In the genomic region with DNA sequence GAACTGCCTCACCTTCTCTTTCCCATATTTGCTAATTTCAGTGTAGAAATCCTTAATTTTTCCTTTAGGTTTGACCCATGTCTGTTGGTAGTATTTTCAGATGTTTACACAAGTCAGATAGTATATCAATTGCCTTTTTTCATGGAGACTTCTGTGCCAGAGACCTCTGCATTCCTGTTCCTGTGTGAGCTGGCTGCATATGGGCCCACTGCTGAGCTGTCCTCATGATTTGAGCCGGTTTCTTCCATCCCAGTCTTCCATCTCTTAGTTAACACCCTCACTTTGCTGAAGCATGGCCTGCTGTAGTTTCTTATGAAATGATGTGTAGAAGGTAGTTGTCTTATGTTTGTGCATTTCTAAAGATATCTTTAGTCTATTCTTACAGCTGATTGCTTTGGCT, we compare ENCODE assay signal across 2 cellular contexts.
TF ChIP-seq lines count a peak whose summit lies in the region.

No MANE protein-coding gene starts in this region.

TF ChIP-seq in GM23338, 12 proteins besides CTCF, POLR2A, EP300 and RAD21 (continued from another document):
- TF ChIP-seq, protein P1, sequence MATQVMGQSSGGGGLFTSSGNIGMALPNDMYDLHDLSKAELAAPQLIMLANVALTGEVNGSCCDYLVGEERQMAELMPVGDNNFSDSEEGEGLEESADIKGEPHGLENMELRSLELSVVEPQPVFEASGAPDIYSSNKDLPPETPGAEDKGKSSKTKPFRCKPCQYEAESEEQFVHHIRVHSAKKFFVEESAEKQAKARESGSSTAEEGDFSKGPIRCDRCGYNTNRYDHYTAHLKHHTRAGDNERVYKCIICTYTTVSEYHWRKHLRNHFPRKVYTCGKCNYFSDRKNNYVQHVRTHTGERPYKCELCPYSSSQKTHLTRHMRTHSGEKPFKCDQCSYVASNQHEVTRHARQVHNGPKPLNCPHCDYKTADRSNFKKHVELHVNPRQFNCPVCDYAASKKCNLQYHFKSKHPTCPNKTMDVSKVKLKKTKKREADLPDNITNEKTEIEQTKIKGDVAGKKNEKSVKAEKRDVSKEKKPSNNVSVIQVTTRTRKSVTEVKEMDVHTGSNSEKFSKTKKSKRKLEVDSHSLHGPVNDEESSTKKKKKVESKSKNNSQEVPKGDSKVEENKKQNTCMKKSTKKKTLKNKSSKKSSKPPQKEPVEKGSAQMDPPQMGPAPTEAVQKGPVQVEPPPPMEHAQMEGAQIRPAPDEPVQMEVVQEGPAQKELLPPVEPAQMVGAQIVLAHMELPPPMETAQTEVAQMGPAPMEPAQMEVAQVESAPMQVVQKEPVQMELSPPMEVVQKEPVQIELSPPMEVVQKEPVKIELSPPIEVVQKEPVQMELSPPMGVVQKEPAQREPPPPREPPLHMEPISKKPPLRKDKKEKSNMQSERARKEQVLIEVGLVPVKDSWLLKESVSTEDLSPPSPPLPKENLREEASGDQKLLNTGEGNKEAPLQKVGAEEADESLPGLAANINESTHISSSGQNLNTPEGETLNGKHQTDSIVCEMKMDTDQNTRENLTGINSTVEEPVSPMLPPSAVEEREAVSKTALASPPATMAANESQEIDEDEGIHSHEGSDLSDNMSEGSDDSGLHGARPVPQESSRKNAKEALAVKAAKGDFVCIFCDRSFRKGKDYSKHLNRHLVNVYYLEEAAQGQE (IDR thresholded peaks at IDR 0.05; ENCODE audit: unreplicated experiment): no peak
- no peak for TF ChIP-seq POLR2AphosphoS5 (IDR thresholded peaks at IDR 0.05; ENCODE audit: low read depth)
- no peak for TF ChIP-seq ZNF114 (CRISPR knock-in tag; IDR thresholded peaks at IDR 0.05)
- no peak for TF ChIP-seq NANOG (IDR thresholded peaks at IDR 0.05; ENCODE audit: borderline replicate concordance)
- TF ChIP-seq, protein P2, sequence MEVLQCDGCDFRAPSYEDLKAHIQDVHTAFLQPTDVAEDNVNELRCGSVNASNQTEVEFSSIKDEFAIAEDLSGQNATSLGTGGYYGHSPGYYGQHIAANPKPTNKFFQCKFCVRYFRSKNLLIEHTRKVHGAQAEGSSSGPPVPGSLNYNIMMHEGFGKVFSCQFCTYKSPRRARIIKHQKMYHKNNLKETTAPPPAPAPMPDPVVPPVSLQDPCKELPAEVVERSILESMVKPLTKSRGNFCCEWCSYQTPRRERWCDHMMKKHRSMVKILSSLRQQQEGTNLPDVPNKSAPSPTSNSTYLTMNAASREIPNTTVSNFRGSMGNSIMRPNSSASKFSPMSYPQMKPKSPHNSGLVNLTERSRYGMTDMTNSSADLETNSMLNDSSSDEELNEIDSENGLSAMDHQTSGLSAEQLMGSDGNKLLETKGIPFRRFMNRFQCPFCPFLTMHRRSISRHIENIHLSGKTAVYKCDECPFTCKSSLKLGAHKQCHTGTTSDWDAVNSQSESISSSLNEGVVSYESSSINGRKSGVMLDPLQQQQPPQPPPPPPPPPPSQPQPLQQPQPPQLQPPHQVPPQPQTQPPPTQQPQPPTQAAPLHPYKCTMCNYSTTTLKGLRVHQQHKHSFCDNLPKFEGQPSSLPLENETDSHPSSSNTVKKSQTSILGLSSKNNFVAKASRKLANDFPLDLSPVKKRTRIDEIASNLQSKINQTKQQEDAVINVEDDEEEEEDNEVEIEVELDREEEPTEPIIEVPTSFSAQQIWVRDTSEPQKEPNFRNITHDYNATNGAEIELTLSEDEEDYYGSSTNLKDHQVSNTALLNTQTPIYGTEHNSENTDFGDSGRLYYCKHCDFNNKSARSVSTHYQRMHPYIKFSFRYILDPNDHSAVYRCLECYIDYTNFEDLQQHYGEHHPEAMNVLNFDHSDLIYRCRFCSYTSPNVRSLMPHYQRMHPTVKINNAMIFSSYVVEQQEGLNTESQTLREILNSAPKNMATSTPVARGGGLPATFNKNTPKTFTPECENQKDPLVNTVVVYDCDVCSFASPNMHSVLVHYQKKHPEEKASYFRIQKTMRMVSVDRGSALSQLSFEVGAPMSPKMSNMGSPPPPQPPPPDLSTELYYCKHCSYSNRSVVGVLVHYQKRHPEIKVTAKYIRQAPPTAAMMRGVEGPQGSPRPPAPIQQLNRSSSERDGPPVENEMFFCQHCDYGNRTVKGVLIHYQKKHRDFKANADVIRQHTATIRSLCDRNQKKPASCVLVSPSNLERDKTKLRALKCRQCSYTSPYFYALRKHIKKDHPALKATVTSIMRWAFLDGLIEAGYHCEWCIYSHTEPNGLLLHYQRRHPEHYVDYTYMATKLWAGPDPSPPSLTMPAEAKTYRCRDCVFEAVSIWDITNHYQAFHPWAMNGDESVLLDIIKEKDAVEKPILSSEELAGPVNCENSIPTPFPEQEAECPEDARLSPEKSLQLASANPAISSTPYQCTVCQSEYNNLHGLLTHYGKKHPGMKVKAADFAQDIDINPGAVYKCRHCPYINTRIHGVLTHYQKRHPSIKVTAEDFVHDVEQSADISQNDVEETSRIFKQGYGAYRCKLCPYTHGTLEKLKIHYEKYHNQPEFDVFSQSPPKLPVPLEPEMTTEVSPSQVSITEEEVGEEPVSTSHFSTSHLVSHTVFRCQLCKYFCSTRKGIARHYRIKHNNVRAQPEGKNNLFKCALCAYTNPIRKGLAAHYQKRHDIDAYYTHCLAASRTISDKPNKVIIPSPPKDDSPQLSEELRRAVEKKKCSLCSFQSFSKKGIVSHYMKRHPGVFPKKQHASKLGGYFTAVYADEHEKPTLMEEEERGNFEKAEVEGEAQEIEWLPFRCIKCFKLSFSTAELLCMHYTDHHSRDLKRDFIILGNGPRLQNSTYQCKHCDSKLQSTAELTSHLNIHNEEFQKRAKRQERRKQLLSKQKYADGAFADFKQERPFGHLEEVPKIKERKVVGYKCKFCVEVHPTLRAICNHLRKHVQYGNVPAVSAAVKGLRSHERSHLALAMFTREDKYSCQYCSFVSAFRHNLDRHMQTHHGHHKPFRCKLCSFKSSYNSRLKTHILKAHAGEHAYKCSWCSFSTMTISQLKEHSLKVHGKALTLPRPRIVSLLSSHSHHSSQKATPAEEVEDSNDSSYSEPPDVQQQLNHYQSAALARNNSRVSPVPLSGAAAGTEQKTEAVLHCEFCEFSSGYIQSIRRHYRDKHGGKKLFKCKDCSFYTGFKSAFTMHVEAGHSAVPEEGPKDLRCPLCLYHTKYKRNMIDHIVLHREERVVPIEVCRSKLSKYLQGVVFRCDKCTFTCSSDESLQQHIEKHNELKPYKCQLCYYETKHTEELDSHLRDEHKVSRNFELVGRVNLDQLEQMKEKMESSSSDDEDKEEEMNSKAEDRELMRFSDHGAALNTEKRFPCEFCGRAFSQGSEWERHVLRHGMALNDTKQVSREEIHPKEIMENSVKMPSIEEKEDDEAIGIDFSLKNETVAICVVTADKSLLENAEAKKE (CRISPR knock-in tag; IDR thresholded peaks at IDR 0.05): no peak
- TF ChIP-seq STAT1 (IDR thresholded peaks at IDR 0.05; ENCODE audit: unreplicated experiment): no peak
- no peak for TF ChIP-seq EZH2phosphoT487 (IDR thresholded peaks at IDR 0.05; ENCODE audit: unreplicated experiment)
- no peak for TF ChIP-seq CREB1 (CRISPR knock-in tag; IDR thresholded peaks at IDR 0.05; ENCODE audit: low read depth)
- TF ChIP-seq EZH2 (IDR thresholded peaks at IDR 0.05; ENCODE audit: low read depth, unreplicated experiment): no peak
TF ChIP-seq in GM23338: peak in this region for 0.

TF ChIP-seq in WTC11, 78 proteins besides CTCF, POLR2A, EP300 and RAD21 (continued from another document):
- TF ChIP-seq, protein P3, sequence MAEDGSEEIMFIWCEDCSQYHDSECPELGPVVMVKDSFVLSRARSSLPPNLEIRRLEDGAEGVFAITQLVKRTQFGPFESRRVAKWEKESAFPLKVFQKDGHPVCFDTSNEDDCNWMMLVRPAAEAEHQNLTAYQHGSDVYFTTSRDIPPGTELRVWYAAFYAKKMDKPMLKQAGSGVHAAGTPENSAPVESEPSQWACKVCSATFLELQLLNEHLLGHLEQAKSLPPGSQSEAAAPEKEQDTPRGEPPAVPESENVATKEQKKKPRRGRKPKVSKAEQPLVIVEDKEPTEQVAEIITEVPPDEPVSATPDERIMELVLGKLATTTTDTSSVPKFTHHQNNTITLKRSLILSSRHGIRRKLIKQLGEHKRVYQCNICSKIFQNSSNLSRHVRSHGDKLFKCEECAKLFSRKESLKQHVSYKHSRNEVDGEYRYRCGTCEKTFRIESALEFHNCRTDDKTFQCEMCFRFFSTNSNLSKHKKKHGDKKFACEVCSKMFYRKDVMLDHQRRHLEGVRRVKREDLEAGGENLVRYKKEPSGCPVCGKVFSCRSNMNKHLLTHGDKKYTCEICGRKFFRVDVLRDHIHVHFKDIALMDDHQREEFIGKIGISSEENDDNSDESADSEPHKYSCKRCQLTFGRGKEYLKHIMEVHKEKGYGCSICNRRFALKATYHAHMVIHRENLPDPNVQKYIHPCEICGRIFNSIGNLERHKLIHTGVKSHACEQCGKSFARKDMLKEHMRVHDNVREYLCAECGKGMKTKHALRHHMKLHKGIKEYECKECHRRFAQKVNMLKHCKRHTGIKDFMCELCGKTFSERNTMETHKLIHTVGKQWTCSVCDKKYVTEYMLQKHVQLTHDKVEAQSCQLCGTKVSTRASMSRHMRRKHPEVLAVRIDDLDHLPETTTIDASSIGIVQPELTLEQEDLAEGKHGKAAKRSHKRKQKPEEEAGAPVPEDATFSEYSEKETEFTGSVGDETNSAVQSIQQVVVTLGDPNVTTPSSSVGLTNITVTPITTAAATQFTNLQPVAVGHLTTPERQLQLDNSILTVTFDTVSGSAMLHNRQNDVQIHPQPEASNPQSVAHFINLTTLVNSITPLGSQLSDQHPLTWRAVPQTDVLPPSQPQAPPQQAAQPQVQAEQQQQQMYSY (CRISPR knock-in tag; IDR thresholded peaks at IDR 0.05): peak; percentile 44; the same call in 1 of the 2 replicates
TF ChIP-seq in WTC11: peak in this region for 1.
